In the genomic region with DNA sequence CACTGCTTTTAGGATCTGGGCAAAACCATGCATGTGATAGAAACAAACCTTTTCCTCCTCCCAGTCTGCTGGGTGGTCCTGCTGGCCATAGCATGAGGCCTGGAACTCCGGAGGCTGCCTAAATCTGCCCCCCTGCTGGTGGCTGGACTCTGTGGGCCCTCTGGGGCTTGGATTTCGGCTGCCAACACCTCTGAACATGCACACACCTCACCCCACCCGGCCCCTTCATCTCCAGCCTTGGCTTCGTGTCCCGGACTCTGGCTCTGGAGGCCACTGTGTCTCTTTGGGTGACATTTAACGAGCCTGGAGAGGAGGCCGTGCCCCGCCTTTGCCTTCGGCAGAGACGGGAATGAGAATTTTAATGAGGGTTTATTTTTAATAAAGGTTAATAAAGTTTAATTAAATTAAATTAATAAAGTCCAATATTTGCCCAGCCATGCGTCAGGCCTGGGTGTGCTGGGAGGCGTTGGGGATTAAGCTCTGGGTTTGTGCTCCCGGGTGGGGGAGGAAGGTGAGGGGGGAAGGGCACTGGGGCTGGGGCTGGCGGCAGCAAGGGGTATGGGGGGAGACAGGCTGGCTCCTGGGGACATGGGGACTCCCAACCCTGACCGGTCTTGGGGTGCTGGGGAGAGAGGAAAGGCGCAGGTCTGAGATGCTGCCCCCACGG, we compare ENCODE assay signal across 17 cellular contexts.
"Had no signal": no experiment of that assay in that cellular context is flagged by ENCODE, and none has a peak within 500 bp of the region (broad histone marks: within the 10 kb centered on the region; RNA-seq: fewer than 3 reads in every experiment).

No MANE protein-coding gene starts in this region.

- ATAC-seq: gastrocnemius medialis; left ventricle myocardium superior; right lobe of liver; stimulated activated effector memory CD8-positive, alpha-beta T cell treated with anti-CD3 and anti-CD28 coated beads, Interleukin-12 subunit alpha, Interleukin-12 subunit beta, amount 100 ng/mL, for 72 hours; stimulated activated naive CD8-positive, alpha-beta T cell treated with anti-CD3 and anti-CD28 coated beads, Interleukin-15, amount 100 ng/mL, for 72 hours; WTC11 had no signal

- H3K27ac ChIP-seq: esophagus squamous epithelium, gastrocnemius medialis, right lobe of liver, tibial artery had no signal

- DNase-seq: activated T-cell treated with anti-CD3 and anti-CD28 coated beads, Interleukin-2, amount 50 U/mL, for 24 hours; anterior cingulate cortex; caudate nucleus; esophagus squamous epithelium; gastrocnemius medialis; hippocampal formation; left ventricle myocardium superior; midbrain; nucleus accumbens; small intestine; stimulated activated CD4-positive, alpha-beta T cell treated with anti-CD3 and anti-CD28 coated beads, Interleukin-2, amount 100 ng/mL, for 24 hours; stimulated activated naive CD8-positive, alpha-beta T cell treated with anti-CD3 and anti-CD28 coated beads, Interleukin-15, amount 100 ng/mL, for 72 hours; T-helper 1 cell had no signal

- H3K4me1 ChIP-seq: esophagus squamous epithelium, gastrocnemius medialis, tibial artery had no signal

- H3K9me3 ChIP-seq: esophagus squamous epithelium, gastrocnemius medialis, right lobe of liver, tibial artery had no signal

- H3K36me3 ChIP-seq: esophagus squamous epithelium, gastrocnemius medialis, right lobe of liver, tibial artery had no signal

- H3K4me3 ChIP-seq: esophagus squamous epithelium, gastrocnemius medialis, right lobe of liver, tibial artery had no signal

- H3K27me3 ChIP-seq: gastrocnemius medialis, right lobe of liver had no signal
